In the genomic region with DNA sequence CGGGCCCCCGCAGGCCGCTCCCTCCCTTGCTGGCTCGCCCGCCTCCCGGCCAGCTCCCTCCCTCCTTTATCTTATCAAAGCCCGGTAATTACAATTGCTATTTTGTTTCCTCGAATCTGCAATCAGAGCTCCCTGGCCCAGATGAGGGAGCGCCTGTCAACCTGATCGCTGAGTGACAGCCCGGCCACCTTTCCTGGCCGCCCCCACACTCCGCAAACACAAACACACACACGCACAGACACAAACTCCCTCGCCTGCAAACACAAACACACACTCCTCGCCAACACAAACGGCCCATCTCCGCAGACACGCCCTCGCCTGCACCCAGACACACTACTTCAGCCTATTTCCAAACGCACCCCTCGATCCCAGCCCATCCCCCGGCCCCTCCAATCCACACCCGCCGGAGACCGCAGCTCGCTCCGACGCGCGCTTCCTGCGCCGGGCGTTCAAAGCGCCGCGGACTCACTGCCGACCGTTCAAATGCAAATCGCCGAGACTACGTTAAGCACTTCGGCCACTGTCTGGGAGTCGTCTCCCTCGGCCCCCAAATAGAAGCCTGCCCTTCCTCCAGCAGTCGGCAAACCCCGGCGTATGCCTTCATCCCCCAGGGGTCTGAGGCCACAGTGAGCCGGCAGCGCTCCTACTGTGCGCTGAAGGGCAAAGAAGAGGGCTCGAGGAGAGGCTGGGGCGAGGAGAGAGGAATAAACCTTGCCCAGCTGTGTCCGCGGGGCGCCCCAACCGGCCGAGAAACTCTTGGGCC, we compare ENCODE assay signal across 9 cellular contexts. TPM values are rescaled to one million over a fixed set of nuclear protein-coding genes. Genes with fewer than 3 reads are reported as not detected.
A peak's percentile ranks its signal among the peaks of the same experiment; 100 is the strongest.
DNase-seq lines count a peak whose midpoint lies in the region; FAIRE-seq and TF ChIP-seq lines count a peak whose summit lies in the region.
"Had no signal": no experiment of that assay in that cellular context is flagged by ENCODE, and none has a peak within 500 bp of the region (broad histone marks: within the 10 kb centered on the region; RNA-seq: fewer than 3 reads in every experiment).

No MANE protein-coding gene starts in this region.

- H3K27ac Mint-ChIP-seq in activated CD4-positive, alpha-beta memory T cell treated with anti-CD3 and anti-CD28 coated beads for 36 hours: no peak overlapping the region
- no peak overlapping the region for H3K27ac Mint-ChIP-seq in osteocyte (ENCODE audit: unreplicated experiment)

- TF ChIP-seq POLR2A in GM12892 (IDR thresholded peaks at IDR 0.05; ENCODE audit: low read depth, low read length): no peak

- in situ Hi-C loops in GM13977 (cut with MboI; ENCODE audit: low pct_unique_long_range_greater_than_20kb, low sequenced_read_pairs, unreplicated experiment): no loop called here

- H3K4me3 Mint-ChIP-seq in activated CD4-positive, alpha-beta memory T cell treated with anti-CD3 and anti-CD28 coated beads for 36 hours: peak overlapping the region; percentile 55
- H3K4me3 Mint-ChIP-seq in osteocyte (ENCODE audit: unreplicated experiment): peak overlapping the region; percentile 42

- H3K36me3 Mint-ChIP-seq in activated CD4-positive, alpha-beta memory T cell treated with anti-CD3 and anti-CD28 coated beads for 36 hours: peaks cover 24% of the 10 kb centered on the region
- no peaks in the 10 kb centered on the region for H3K36me3 Mint-ChIP-seq in osteocyte (ENCODE audit: unreplicated experiment)

- CTCF ChIA-PET in activated CD4-positive, alpha-beta memory T cell treated with anti-CD3 and anti-CD28 coated beads for 36 hours (lab: Charles Lee): interaction anchor here (0.6 to 10.2 kb wide), 4 partner anchors 38 to 191 kb away, joined by 3 to 197 read pairs (median 5); a partner anchor contains a TSS

- POLR2A ChIA-PET in activated CD4-positive, alpha-beta memory T cell treated with anti-CD3 and anti-CD28 coated beads for 36 hours (lab: Charles Lee): no interaction called here

- DNase-seq in GM13977 (ENCODE audit: low spot score): peak; percentile 74
- DNase-seq in activated CD4-positive, alpha-beta memory T cell treated with anti-CD3 and anti-CD28 coated beads for 36 hours: peak; percentile 48
- DNase-seq in foreskin fibroblast: peak in 1 of 2 donors; percentile 57
- DNase-seq in osteocyte (ENCODE audit: extremely low spot score, unreplicated experiment): peak; percentile 78
- no peak for DNase-seq in central memory CD4-positive, alpha-beta T cell
- DNase-seq in stimulated activated CD4-positive, alpha-beta T cell treated with anti-CD3 and anti-CD28 coated beads, Interleukin-12 subunit alpha, Interleukin-12 subunit beta, amount 100 ng/mL, for 4 hours: no peak
- DNase-seq in DMS79 treated with DMSO at 0.1 percent for 48 hours (lab: John Stamatoyannopoulos, UW): no peak
- DNase-seq in GM12892 (ENCODE audit: insufficient read length): no peak

- no peaks in the 10 kb centered on the region for H3K9me3 Mint-ChIP-seq in activated CD4-positive, alpha-beta memory T cell treated with anti-CD3 and anti-CD28 coated beads for 36 hours
- no peaks in the 10 kb centered on the region for H3K9me3 Mint-ChIP-seq in osteocyte (ENCODE audit: unreplicated experiment)

- no peak for TF ChIP-seq CTCF in GM13977 (IDR thresholded peaks at IDR 0.05; ENCODE audit: extremely low read depth, insufficient read depth, missing control alignments)
- no peak for TF ChIP-seq CTCF in foreskin fibroblast (IDR thresholded peaks at IDR 0.05; ENCODE audit: low read depth, low read length)
- no peak for TF ChIP-seq CTCF in osteocyte (IDR thresholded peaks at IDR 0.05)

- intact Hi-C loops in activated CD4-positive, alpha-beta memory T cell treated with anti-CD3 and anti-CD28 coated beads for 36 hours (cut with micrococcal nuclease): no loop called here

- H3K4me1 Mint-ChIP-seq in activated CD4-positive, alpha-beta memory T cell treated with anti-CD3 and anti-CD28 coated beads for 36 hours (ENCODE audit: low read depth): peaks cover 54% of the 10 kb centered on the region
- H3K4me1 Mint-ChIP-seq in osteocyte (ENCODE audit: unreplicated experiment): peaks cover 43% of the 10 kb centered on the region

- peaks cover 40% of the 10 kb centered on the region for H3K27me3 Mint-ChIP-seq in activated CD4-positive, alpha-beta memory T cell treated with anti-CD3 and anti-CD28 coated beads for 36 hours
- peaks cover 39% of the 10 kb centered on the region for H3K27me3 Mint-ChIP-seq in osteocyte (ENCODE audit: unreplicated experiment)

- FAIRE-seq in GM12892 (lab: Jason Lieb, UNC): no peak

- H3K4me3 ChIP-seq in foreskin fibroblast (ENCODE audit: low read depth in 1 of 2, low read length in 2 of 2): peak overlapping the region; percentile 13 to 19

RNA-seq across cellular contexts. Expression of a gene that starts 3.0 kb away (rescaled TPM):
- not detected for total RNA-seq in activated CD4-positive, alpha-beta memory T cell treated with anti-CD3 and anti-CD28 coated beads for 36 hours
- not detected in 2 replicates for total RNA-seq in osteocyte
- polyA plus RNA-seq in GM12892 (2012; ENCODE audit: missing spikeins): not detected
- total RNA-seq: LHCN-M2 had no signal

RNA-seq across cellular contexts. Expression of a gene that starts 4.3 kb away (rescaled TPM):
- total RNA-seq in activated CD4-positive, alpha-beta memory T cell treated with anti-CD3 and anti-CD28 coated beads for 36 hours: 100 to 1,000 TPM; 168 to 172 TPM
- 35.6 and 42.6 TPM in 2 replicates for total RNA-seq in osteocyte
- 106 TPM for polyA plus RNA-seq in GM12892 (2012; ENCODE audit: missing spikeins)

RNA-seq across cellular contexts. Expression of a gene that starts 39.3 kb away (rescaled TPM):
- 100 to 1,000 TPM in 1 of 2 experiments, 10 to 100 TPM in 1; 93.2 to 105 TPM for total RNA-seq in activated CD4-positive, alpha-beta memory T cell treated with anti-CD3 and anti-CD28 coated beads for 36 hours
- 113 and 127 TPM in 2 replicates for total RNA-seq in osteocyte
- polyA plus RNA-seq in GM12892 (2012; ENCODE audit: missing spikeins): 118 TPM

Comparison
In these comparisons a context has a peak if more than half of its experiments do, and no peak if none do; other contexts are left out.
1. DNase-seq: peak in GM13977 (single experiment), activated CD4-positive, alpha-beta memory T cell treated with anti-CD3 and anti-CD28 coated beads for 36 hours (single experiment) and osteocyte (single experiment); none in central memory CD4-positive, alpha-beta T cell (single experiment), stimulated activated CD4-positive, alpha-beta T cell treated with anti-CD3 and anti-CD28 coated beads, Interleukin-12 subunit alpha, Interleukin-12 subunit beta, amount 100 ng/mL, for 4 hours (single experiment), DMS79 treated with DMSO at 0.1 percent for 48 hours (single experiment) and GM12892 (single experiment).